In the genomic region with DNA sequence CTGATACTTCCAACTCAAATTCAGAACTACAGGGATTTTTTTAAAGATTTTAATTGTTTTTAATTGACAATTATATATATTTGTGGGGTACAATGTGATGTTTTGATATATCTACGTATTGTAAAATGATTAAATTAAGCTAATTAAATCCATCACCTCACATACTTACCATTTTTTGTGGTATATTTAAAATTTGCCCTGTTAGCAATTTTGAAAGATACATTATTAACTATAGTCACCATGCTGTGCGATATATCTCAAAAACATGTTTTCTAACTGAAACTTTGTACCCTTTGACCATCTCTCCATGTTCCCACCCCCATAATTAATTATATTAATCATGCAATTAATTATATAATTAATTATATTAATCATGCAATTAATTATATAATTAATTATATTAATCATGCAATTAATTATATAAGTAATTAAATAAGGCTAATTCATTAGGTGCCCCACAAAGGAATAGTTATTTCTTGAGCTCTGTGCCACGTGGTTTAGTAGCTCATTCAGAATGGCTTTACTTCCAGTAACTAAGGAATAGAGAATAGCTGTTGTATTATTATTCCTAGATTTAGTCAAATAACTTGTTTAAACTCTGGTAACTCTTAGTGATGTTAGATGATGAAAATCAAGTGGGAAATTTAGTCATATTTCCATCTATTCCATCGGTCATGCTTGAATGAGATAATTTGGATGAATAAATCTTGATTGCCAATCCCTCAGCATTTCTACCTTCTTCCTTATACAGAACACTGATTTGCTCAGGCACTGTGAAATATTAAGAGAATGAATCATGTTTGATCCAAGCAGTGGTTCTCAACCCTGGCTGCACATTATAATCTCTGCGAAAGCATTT, we compare ENCODE assay signal across 1 cellular context.
TF ChIP-seq lines count a peak whose summit lies in the region.

No MANE protein-coding gene starts in this region.

TF ChIP-seq in endothelial cell of umbilical vein, 7 proteins besides CTCF, POLR2A, EP300 and RAD21:
- TF ChIP-seq, protein P1, sequence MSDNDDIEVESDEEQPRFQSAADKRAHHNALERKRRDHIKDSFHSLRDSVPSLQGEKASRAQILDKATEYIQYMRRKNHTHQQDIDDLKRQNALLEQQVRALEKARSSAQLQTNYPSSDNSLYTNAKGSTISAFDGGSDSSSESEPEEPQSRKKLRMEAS (IDR thresholded peaks at IDR 0.05; ENCODE audit: insufficient read depth, insufficient read length): no peak
- TF ChIP-seq POLR2AphosphoS5 (IDR thresholded peaks at IDR 0.05; ENCODE audit: insufficient read depth, low read depth, low read length) (no peak), FOS (IDR thresholded peaks at IDR 0.05; ENCODE audit: borderline replicate concordance, insufficient read depth, low read length) (no peak), MYC (IDR thresholded peaks at IDR 0.05; ENCODE audit: low read depth, low read length) (no peak), GATA2 (IDR thresholded peaks at IDR 0.05; ENCODE audit: insufficient read depth, insufficient read length, low read depth, low read length) (no peak), JUN (IDR thresholded peaks at IDR 0.05; ENCODE audit: borderline replicate concordance, insufficient read depth, insufficient read length, low read depth) (no peak), EZH2 (IDR thresholded peaks at IDR 0.05; ENCODE audit: borderline replicate concordance, low read depth, low read length, severe bottlenecking) (no peak)
